In the genomic region with DNA sequence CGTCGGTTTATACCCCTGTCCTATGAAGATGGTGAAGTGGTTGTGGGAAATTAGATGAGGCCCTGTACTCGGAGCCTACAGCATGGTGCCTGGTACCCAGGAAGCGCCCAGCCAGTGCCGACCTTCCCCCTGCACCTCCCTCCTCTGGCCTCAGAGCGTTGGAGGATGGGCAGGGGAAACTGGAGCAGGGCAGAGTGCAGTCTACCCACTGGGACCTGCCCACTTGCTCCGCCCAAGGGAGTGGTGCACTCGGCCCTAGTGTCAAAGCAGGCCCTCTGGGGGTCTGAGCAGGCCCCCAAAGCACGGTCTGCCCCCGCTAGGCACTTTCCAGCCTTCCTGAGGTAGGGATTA, we compare ENCODE assay signal across 1 cellular context.
A peak's percentile ranks its signal among the peaks of the same experiment; 100 is the strongest.
TF ChIP-seq lines count a peak whose summit lies in the region.

No MANE protein-coding gene starts in this region.

TF ChIP-seq in HepG2, 621 proteins besides CTCF, POLR2A, EP300 and RAD21:
- TF ChIP-seq, protein P1, sequence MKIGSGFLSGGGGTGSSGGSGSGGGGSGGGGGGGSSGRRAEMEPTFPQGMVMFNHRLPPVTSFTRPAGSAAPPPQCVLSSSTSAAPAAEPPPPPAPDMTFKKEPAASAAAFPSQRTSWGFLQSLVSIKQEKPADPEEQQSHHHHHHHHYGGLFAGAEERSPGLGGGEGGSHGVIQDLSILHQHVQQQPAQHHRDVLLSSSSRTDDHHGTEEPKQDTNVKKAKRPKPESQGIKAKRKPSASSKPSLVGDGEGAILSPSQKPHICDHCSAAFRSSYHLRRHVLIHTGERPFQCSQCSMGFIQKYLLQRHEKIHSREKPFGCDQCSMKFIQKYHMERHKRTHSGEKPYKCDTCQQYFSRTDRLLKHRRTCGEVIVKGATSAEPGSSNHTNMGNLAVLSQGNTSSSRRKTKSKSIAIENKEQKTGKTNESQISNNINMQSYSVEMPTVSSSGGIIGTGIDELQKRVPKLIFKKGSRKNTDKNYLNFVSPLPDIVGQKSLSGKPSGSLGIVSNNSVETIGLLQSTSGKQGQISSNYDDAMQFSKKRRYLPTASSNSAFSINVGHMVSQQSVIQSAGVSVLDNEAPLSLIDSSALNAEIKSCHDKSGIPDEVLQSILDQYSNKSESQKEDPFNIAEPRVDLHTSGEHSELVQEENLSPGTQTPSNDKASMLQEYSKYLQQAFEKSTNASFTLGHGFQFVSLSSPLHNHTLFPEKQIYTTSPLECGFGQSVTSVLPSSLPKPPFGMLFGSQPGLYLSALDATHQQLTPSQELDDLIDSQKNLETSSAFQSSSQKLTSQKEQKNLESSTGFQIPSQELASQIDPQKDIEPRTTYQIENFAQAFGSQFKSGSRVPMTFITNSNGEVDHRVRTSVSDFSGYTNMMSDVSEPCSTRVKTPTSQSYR (CRISPR knock-in tag; IDR thresholded peaks at IDR 0.05; ENCODE audit: borderline replicate concordance), result peak; percentile 12; the same call in 1 of the 2 replicates
- TF ChIP-seq, protein P2, sequence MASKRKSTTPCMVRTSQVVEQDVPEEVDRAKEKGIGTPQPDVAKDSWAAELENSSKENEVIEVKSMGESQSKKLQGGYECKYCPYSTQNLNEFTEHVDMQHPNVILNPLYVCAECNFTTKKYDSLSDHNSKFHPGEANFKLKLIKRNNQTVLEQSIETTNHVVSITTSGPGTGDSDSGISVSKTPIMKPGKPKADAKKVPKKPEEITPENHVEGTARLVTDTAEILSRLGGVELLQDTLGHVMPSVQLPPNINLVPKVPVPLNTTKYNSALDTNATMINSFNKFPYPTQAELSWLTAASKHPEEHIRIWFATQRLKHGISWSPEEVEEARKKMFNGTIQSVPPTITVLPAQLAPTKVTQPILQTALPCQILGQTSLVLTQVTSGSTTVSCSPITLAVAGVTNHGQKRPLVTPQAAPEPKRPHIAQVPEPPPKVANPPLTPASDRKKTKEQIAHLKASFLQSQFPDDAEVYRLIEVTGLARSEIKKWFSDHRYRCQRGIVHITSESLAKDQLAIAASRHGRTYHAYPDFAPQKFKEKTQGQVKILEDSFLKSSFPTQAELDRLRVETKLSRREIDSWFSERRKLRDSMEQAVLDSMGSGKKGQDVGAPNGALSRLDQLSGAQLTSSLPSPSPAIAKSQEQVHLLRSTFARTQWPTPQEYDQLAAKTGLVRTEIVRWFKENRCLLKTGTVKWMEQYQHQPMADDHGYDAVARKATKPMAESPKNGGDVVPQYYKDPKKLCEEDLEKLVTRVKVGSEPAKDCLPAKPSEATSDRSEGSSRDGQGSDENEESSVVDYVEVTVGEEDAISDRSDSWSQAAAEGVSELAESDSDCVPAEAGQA (IDR thresholded peaks at IDR 0.05; ENCODE audit: low read depth), result no peak
- TF ChIP-seq, protein P2 (CRISPR knock-in tag; IDR thresholded peaks at IDR 0.05; ENCODE audit: borderline replicate concordance), result no peak
